Comparison of ENCODE assay signal across 25 cellular contexts in the genomic region with DNA sequence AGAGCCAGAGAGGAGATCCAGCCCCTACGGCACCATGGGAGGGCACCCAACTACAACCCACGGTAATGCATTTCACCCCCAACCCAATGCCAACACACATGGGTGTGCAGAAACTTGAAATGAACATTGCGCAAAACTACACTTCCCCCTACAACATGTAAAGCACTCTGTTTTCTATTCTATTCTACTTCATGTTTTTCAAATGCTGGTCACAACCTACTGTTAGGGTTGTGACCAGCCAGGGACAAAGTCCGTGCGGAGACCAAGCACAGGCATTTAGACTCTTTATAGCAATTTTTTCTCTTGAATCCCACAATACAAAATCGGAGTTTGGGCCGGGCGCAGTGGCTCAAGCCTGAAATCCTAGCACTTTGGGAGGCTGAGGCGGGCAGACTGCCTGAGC.
DNase-seq lines count a peak whose midpoint lies in the region; ATAC-seq and TF ChIP-seq lines count a peak whose summit lies in the region.
"Had no signal": no experiment of that assay in that cellular context is flagged by ENCODE, and none has a peak within 500 bp of the region (broad histone marks: within the 10 kb centered on the region; RNA-seq: fewer than 3 reads in every experiment).

No MANE protein-coding gene starts in this region.

- H3K4me3 ChIP-seq in coronary artery (no peak overlapping the region), ascending aorta (no peak overlapping the region)
- H3K4me3 ChIP-seq: gastroesophageal sphincter, GM12878, ovary had no signal

- H3K4me3 Mint-ChIP-seq in CD14-positive monocyte, result peak overlapping the region in 1 of 2 donors; percentile 67
- no peak overlapping the region for H3K4me3 Mint-ChIP-seq in nephron progenitor cell
- no peak overlapping the region for H3K4me3 Mint-ChIP-seq in activated T-cell treated with anti-CD3 and anti-CD28 coated beads, Interleukin-2, amount 50 U/mL, for 4 hours
- H3K4me3 Mint-ChIP-seq: activated CD8-positive, alpha-beta T cell treated with anti-CD3 and anti-CD28 coated beads for 36 hours; activated naive CD8-positive, alpha-beta T cell treated with anti-CD3 and anti-CD28 coated beads, Interleukin-2, amount 10 ng/mL, durations not matched to agents 7 days and 5 days; activated T-cell treated with anti-CD3 and anti-CD28 coated beads, Interleukin-2, amount 50 U/mL, for 72 hours; stimulated activated naive CD8-positive, alpha-beta T cell treated with anti-CD3 and anti-CD28 coated beads, Interleukin-15, amount 100 ng/mL, for 72 hours; type B pancreatic cell had no signal

- H3K9me3 ChIP-seq in ascending aorta, result no peaks in the 10 kb centered on the region
- H3K9me3 ChIP-seq: gastroesophageal sphincter, ovary had no signal

- TF ChIP-seq CTCF in CD14-positive monocyte (IDR thresholded peaks at IDR 0.05), result no peak
- no peak for TF ChIP-seq CTCF in coronary artery (IDR thresholded peaks at IDR 0.05)
- TF ChIP-seq CTCF in nephron progenitor cell (IDR thresholded peaks at IDR 0.05), result no peak
- no peak for TF ChIP-seq CTCF in ascending aorta (IDR thresholded peaks at IDR 0.05)

- H3K36me3 Mint-ChIP-seq in CD14-positive monocyte, result peaks cover 3 to 7% of the 10 kb centered on the region in 2 donors
- no peaks in the 10 kb centered on the region for H3K36me3 Mint-ChIP-seq in nephron progenitor cell (ENCODE audit: low read depth)
- H3K36me3 Mint-ChIP-seq in activated T-cell treated with anti-CD3 and anti-CD28 coated beads, Interleukin-2, amount 50 U/mL, for 4 hours (ENCODE audit: insufficient read depth), result no peaks in the 10 kb centered on the region
- H3K36me3 Mint-ChIP-seq: activated naive CD8-positive, alpha-beta T cell treated with anti-CD3 and anti-CD28 coated beads, Interleukin-2, amount 10 ng/mL, durations not matched to agents 7 days and 5 days; type B pancreatic cell had no signal

- H3K27ac Mint-ChIP-seq in CD14-positive monocyte (peak overlapping the region; percentile 84 to 96 (median 90)), nephron progenitor cell (peak overlapping the region; percentile 32)
- H3K27ac Mint-ChIP-seq: activated CD8-positive, alpha-beta T cell treated with anti-CD3 and anti-CD28 coated beads for 36 hours; activated T-cell treated with anti-CD3 and anti-CD28 coated beads, Interleukin-2, amount 50 U/mL, for 72 hours; stimulated activated naive CD8-positive, alpha-beta T cell treated with anti-CD3 and anti-CD28 coated beads, Interleukin-15, amount 100 ng/mL, for 72 hours; type B pancreatic cell had no signal

- H3K27ac ChIP-seq in coronary artery, result no peak overlapping the region
- H3K27ac ChIP-seq in ascending aorta, result no peak overlapping the region
- H3K27ac ChIP-seq: gastroesophageal sphincter, ovary, VCaP had no signal

- H3K27me3 Mint-ChIP-seq in CD14-positive monocyte (ENCODE audit: low read depth in 3 of 3) (peaks cover 0 to 6% (median 2%) of the 10 kb centered on the region in 3 donors), nephron progenitor cell (ENCODE audit: low read depth, poor library complexity) (peaks cover 8% of the 10 kb centered on the region)
- H3K27me3 Mint-ChIP-seq in activated T-cell treated with anti-CD3 and anti-CD28 coated beads, Interleukin-2, amount 50 U/mL, for 4 hours (ENCODE audit: low read depth), result peaks cover 5% of the 10 kb centered on the region
- H3K27me3 Mint-ChIP-seq: activated CD8-positive, alpha-beta T cell treated with anti-CD3 and anti-CD28 coated beads for 36 hours; stimulated activated naive CD8-positive, alpha-beta T cell treated with anti-CD3 and anti-CD28 coated beads, Interleukin-15, amount 100 ng/mL, for 72 hours; type B pancreatic cell had no signal

- no peaks in the 10 kb centered on the region for H3K36me3 ChIP-seq in ascending aorta
- H3K36me3 ChIP-seq: gastroesophageal sphincter, ovary had no signal

- DNase-seq in CD14-positive monocyte (ENCODE audit: low spot score) (no peak), MV-4-11 (lab: John Stamatoyannopoulos, UW) (peak; percentile 87), coronary artery (ENCODE audit: low spot score) (peak; percentile 9), nephron progenitor cell (no peak), ascending aorta (ENCODE audit: low spot score in 2 of 2) (no peak), GM03348 (ENCODE audit: low spot score) (no peak)
- DNase-seq in activated T-cell treated with anti-CD3 and anti-CD28 coated beads, Interleukin-2, amount 50 U/mL, for 4 hours, result no peak
- no peak for DNase-seq in activated CD4-positive, alpha-beta T cell treated with anti-CD3 and anti-CD28 coated beads for 4 hours
- DNase-seq: activated CD8-positive, alpha-beta T cell treated with anti-CD3 and anti-CD28 coated beads for 36 hours; activated T-cell treated with anti-CD3 and anti-CD28 coated beads, Interleukin-2, amount 50 U/mL, for 72 hours; erythroblast; Karpas-422; left cardiac atrium; NCI-H146; NCI-H2227 treated with DMSO at 0.1 percent for 48 hours; NCI-H82; ovary; RPMI8226; stimulated activated naive CD8-positive, alpha-beta T cell treated with anti-CD3 and anti-CD28 coated beads, Interleukin-15, amount 100 ng/mL, for 72 hours; T-helper 1 cell had no signal

- ATAC-seq in activated T-cell treated with anti-CD3 and anti-CD28 coated beads, Interleukin-2, amount 50 U/mL, for 4 hours, result no peak
- ATAC-seq: activated CD8-positive, alpha-beta T cell treated with anti-CD3 and anti-CD28 coated beads for 36 hours; activated T-cell treated with anti-CD3 and anti-CD28 coated beads, Interleukin-2, amount 50 U/mL, for 72 hours; gastroesophageal sphincter; GM12878; left cardiac atrium; stimulated activated naive CD8-positive, alpha-beta T cell treated with anti-CD3 and anti-CD28 coated beads, Interleukin-15, amount 100 ng/mL, for 72 hours had no signal

- no peaks in the 10 kb centered on the region for H3K4me1 ChIP-seq in ascending aorta

- intact Hi-C loops in CD14-positive monocyte (cut with micrococcal nuclease), result loop anchor here (5.0 kb wide), 1 partner anchor 36 kb away; no protein-coding TSS in a partner anchor
- intact Hi-C loops in ascending aorta (cut with DNase I), result no loop called here

- no peaks in the 10 kb centered on the region for H3K27me3 ChIP-seq in ascending aorta
- H3K27me3 ChIP-seq: gastroesophageal sphincter, ovary had no signal

- peaks cover 46% of the 10 kb centered on the region for H3K4me1 Mint-ChIP-seq in CD14-positive monocyte
- peaks cover 48% of the 10 kb centered on the region for H3K4me1 Mint-ChIP-seq in nephron progenitor cell
- H3K4me1 Mint-ChIP-seq in activated T-cell treated with anti-CD3 and anti-CD28 coated beads, Interleukin-2, amount 50 U/mL, for 4 hours (ENCODE audit: low read depth), result peaks cover under 1% of the 10 kb centered on the region

- H3K9me3 Mint-ChIP-seq in CD14-positive monocyte, result peaks cover 0 to 3% (median 0%) of the 10 kb centered on the region in 7 donors
- no peaks in the 10 kb centered on the region for H3K9me3 Mint-ChIP-seq in nephron progenitor cell
- no peaks in the 10 kb centered on the region for H3K9me3 Mint-ChIP-seq in activated T-cell treated with anti-CD3 and anti-CD28 coated beads, Interleukin-2, amount 50 U/mL, for 4 hours
- H3K9me3 Mint-ChIP-seq: activated CD8-positive, alpha-beta T cell treated with anti-CD3 and anti-CD28 coated beads for 36 hours; activated naive CD8-positive, alpha-beta T cell treated with anti-CD3 and anti-CD28 coated beads, Interleukin-2, amount 10 ng/mL, durations not matched to agents 7 days and 5 days; activated T-cell treated with anti-CD3 and anti-CD28 coated beads, Interleukin-2, amount 50 U/mL, for 72 hours; stimulated activated naive CD8-positive, alpha-beta T cell treated with anti-CD3 and anti-CD28 coated beads, Interleukin-15, amount 100 ng/mL, for 72 hours; type B pancreatic cell had no signal

Comparison
In these comparisons a context has a peak if more than half of its experiments do, and no peak if none do; other contexts are left out.
1. DNase-seq: peak in MV-4-11 (single experiment) and coronary artery (single experiment); none in CD14-positive monocyte (single experiment), nephron progenitor cell (single experiment), activated T-cell treated with anti-CD3 and anti-CD28 coated beads, Interleukin-2, amount 50 U/mL, for 4 hours (single experiment), ascending aorta (0 of 2), activated CD4-positive, alpha-beta T cell treated with anti-CD3 and anti-CD28 coated beads for 4 hours (0 of 2) and GM03348 (single experiment).